In genomic region chr10:103917326-103918052, GRCh38 we compare ENCODE assay signal across 8 cellular contexts. TPM values are rescaled to one million over a fixed set of nuclear protein-coding genes. Genes with fewer than 3 reads are reported as not detected.
A peak's percentile ranks its signal among the peaks of the same experiment; 100 is the strongest.
DNase-seq lines count a peak whose midpoint lies in the region; ATAC-seq and TF ChIP-seq lines count a peak whose summit lies in the region.

No MANE protein-coding gene starts in this region.

- H3K36me3 Mint-ChIP-seq in MCF 10A (ENCODE audit: insufficient read depth, unreplicated experiment): peaks cover 12% of the 10 kb centered on the region
- H3K36me3 Mint-ChIP-seq in stimulated activated memory B cell treated with anti-CD40 and anti-IgM and Interleukin-4, amounts not matched to agents 10 μg/mL and 1 μg/mL and 100 μg/mL, for 72 hours: peaks cover 12% of the 10 kb centered on the region

- H3K27me3 ChIP-seq in NT2/D1 (ENCODE audit: insufficient read depth, insufficient read length): no peaks in the 10 kb centered on the region
- no peaks in the 10 kb centered on the region for H3K27me3 ChIP-seq in kidney epithelial cell (ENCODE audit: control insufficient read depth, insufficient read depth, low read length)

- H3K27me3 Mint-ChIP-seq in MCF 10A (ENCODE audit: insufficient read depth, unreplicated experiment): no peaks in the 10 kb centered on the region
- H3K27me3 Mint-ChIP-seq in stimulated activated memory B cell treated with anti-CD40 and anti-IgM and Interleukin-4, amounts not matched to agents 10 μg/mL and 1 μg/mL and 100 μg/mL, for 72 hours: no peaks in the 10 kb centered on the region

- intact Hi-C loops in MCF 10A (cut with micrococcal nuclease): loop anchor here (1.0 to 2.0 kb wide), 2 partner anchors 29 to 51 kb away; no protein-coding TSS in a partner anchor

- peak overlapping the region; percentile 96 for H3K9ac ChIP-seq in NT2/D1 (ENCODE audit: insufficient read length, low read depth)

- peak; percentile 51 for DNase-seq in activated CD4-positive, alpha-beta T cell treated with anti-CD3 and anti-CD28 coated beads for 48 hours
- DNase-seq in activated CD4-positive, alpha-beta T cell treated with anti-CD3 and anti-CD28 coated beads for 4 hours: no peak
- peak; percentile 6 for DNase-seq in NT2/D1 (ENCODE audit: low read depth, low spot score)
- DNase-seq in MCF 10A (ENCODE audit: unreplicated experiment): peak; percentile 67
- DNase-seq in kidney epithelial cell (ENCODE audit: low read depth): no peak
- DNase-seq in HK-2 (ENCODE audit: unreplicated experiment): no peak

- H3K4me1 ChIP-seq in NT2/D1 (ENCODE audit: insufficient read depth, insufficient read length): peaks cover 6% of the 10 kb centered on the region

- peak overlapping the region; percentile 89 for H3K4me3 Mint-ChIP-seq in MCF 10A (ENCODE audit: unreplicated experiment)
- H3K4me3 Mint-ChIP-seq in stimulated activated memory B cell treated with anti-CD40 and anti-IgM and Interleukin-4, amounts not matched to agents 10 μg/mL and 1 μg/mL and 100 μg/mL, for 72 hours: peak overlapping the region; percentile 97

- H3K4me3 ChIP-seq in NT2/D1 (ENCODE audit: insufficient read length, low read depth) (peak overlapping the region; percentile 77), kidney epithelial cell (ENCODE audit: low read depth, low read length) (peak overlapping the region; percentile 53)

- H3K27ac Mint-ChIP-seq in MCF 10A (ENCODE audit: low read depth, unreplicated experiment): peak overlapping the region; percentile 71
- peak overlapping the region; percentile 98 for H3K27ac Mint-ChIP-seq in stimulated activated memory B cell treated with anti-CD40 and anti-IgM and Interleukin-4, amounts not matched to agents 10 μg/mL and 1 μg/mL and 100 μg/mL, for 72 hours

- ATAC-seq in HG02798 (IDR thresholded peaks at IDR 0.05; ENCODE audit: poor library complexity, unreplicated experiment): peak; percentile 14
- peak; percentile 34 for ATAC-seq in stimulated activated memory B cell treated with anti-CD40 and anti-IgM and Interleukin-4, amounts not matched to agents 10 μg/mL and 1 μg/mL and 100 μg/mL, for 72 hours

- BruUV-seq in MCF 10A (replicated peaks; lab: Mats Ljungman, UMichigan): no TSS peak

- TF ChIP-seq CTCF in MCF 10A (IDR thresholded peaks at IDR 0.05; ENCODE audit: unreplicated experiment): no peak
- TF ChIP-seq CTCF in kidney epithelial cell (IDR thresholded peaks at IDR 0.05; ENCODE audit: insufficient read depth, low read length, poor library complexity, severe bottlenecking): no peak

- peaks cover 18% of the 10 kb centered on the region for H3K9me3 ChIP-seq in NT2/D1 (ENCODE audit: insufficient read depth, low read length)

- POLR2A ChIA-PET in MCF 10A (lab: Yijun Ruan, JAX): interaction anchor here (0.6 to 6.5 kb wide), 23 partner anchors 9 to 204 kb away, joined by 3 to 158 read pairs (median 6); partner anchors contain the start of genes SFR1 and SLK

- H3K36me3 ChIP-seq in NT2/D1 (ENCODE audit: insufficient read depth, insufficient read length, low read length) (peaks cover 9% of the 10 kb centered on the region), kidney epithelial cell (ENCODE audit: control insufficient read depth, insufficient read depth, low read length) (no peaks in the 10 kb centered on the region)

- no peaks in the 10 kb centered on the region for H3K9me3 Mint-ChIP-seq in MCF 10A (ENCODE audit: unreplicated experiment)
- H3K9me3 Mint-ChIP-seq in stimulated activated memory B cell treated with anti-CD40 and anti-IgM and Interleukin-4, amounts not matched to agents 10 μg/mL and 1 μg/mL and 100 μg/mL, for 72 hours: peaks cover 3% of the 10 kb centered on the region

- no peaks in the 10 kb centered on the region for H3K4me1 Mint-ChIP-seq in MCF 10A (ENCODE audit: insufficient read depth, unreplicated experiment)
- peaks cover 37% of the 10 kb centered on the region for H3K4me1 Mint-ChIP-seq in stimulated activated memory B cell treated with anti-CD40 and anti-IgM and Interleukin-4, amounts not matched to agents 10 μg/mL and 1 μg/mL and 100 μg/mL, for 72 hours

- CTCF ChIA-PET in MCF 10A (lab: Yijun Ruan, JAX): interaction anchor here (0.7 to 2.5 kb wide), 5 partner anchors 17 to 205 kb away, joined by 3 to 13 read pairs (median 8); no protein-coding TSS in a partner anchor

RNA-seq across cellular contexts. Expression of gene STN1, which starts 0.5 kb away (rescaled TPM):
- total RNA-seq in MCF 10A (2022) (31.8 and 46.7 TPM in 2 replicates), kidney epithelial cell (25.1 and 28.1 TPM in 2 replicates)

RNA-seq across cellular contexts. Expression of gene SLK, which starts 49.5 kb away (rescaled TPM):
- total RNA-seq in MCF 10A (2022) (57.3 and 71.9 TPM in 2 replicates), kidney epithelial cell (31.4 and 35.8 TPM in 2 replicates)

Comparison
In these comparisons a context has a peak if more than half of its experiments do, and no peak if none do; other contexts are left out.
1. DNase-seq: peak in activated CD4-positive, alpha-beta T cell treated with anti-CD3 and anti-CD28 coated beads for 48 hours (single experiment), NT2/D1 (single experiment) and MCF 10A (single experiment); none in activated CD4-positive, alpha-beta T cell treated with anti-CD3 and anti-CD28 coated beads for 4 hours (0 of 2), kidney epithelial cell (single experiment) and HK-2 (single experiment).